Comparison of ENCODE assay signal across 18 cellular contexts in the genomic region with DNA sequence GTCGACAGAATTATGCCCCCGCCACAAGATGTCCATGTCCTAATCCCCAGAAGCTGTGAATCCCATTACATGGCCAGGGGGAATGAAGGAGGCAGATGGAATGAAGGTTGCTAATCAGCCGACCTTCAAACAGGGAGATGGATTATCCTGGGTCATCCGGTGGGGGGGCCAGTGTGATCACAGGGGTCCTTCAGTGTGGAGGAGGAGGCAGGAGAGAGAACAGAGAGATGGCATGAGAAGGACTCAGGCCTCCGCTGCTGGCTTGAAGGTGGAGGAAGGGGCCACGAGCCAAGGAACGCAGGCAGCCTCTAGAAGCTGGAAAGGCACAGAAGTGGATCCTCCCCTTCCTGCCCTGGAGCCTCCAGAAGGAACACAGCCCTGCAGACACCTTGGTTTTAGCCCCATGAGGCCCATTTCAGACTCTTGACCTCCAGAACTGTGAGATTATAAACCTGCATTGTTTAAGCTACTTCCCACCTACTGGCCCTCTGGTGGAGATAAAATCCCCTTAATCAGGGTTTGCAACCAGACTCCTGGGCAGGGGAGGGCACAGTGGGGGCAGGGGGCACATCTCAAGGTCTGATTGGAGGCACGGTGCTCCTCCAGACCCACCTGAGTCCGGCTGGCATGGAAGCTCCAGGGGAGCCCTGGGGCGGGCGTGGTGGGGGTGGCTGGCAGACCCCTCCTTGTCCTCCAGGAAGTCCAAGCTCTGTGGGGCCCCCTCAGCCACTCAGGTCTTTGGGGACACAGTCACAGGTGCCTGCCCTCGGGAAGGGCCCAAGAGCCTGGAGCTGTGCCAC. TPM values are rescaled to one million over a fixed set of nuclear protein-coding genes. Genes with fewer than 3 reads are reported as not detected.
DNase-seq lines count a peak whose midpoint lies in the region; ATAC-seq and TF ChIP-seq lines count a peak whose summit lies in the region.
"Had no signal": no experiment of that assay in that cellular context is flagged by ENCODE, and none has a peak within 500 bp of the region (broad histone marks: within the 10 kb centered on the region; RNA-seq: fewer than 3 reads in every experiment).

No MANE protein-coding gene starts in this region.

- no peaks in the 10 kb centered on the region for H3K9me2 ChIP-seq in OCI-LY7 (ENCODE audit: insufficient read depth, low read length)

- peaks cover 22% of the 10 kb centered on the region for H3K4me1 Mint-ChIP-seq in Caco-2 (ENCODE audit: low read depth, unreplicated experiment)

- H3K4me3 Mint-ChIP-seq in Caco-2 (ENCODE audit: unreplicated experiment), result no peak overlapping the region
- H3K4me3 Mint-ChIP-seq: naive thymus-derived CD8-positive, alpha-beta T cell had no signal

- H3K4me1 ChIP-seq in Caco-2, result peaks cover 34% of the 10 kb centered on the region
- H3K4me1 ChIP-seq in OCI-LY7 (ENCODE audit: insufficient read depth, low read length, poor library complexity, severe bottlenecking), result no peaks in the 10 kb centered on the region
- H3K4me1 ChIP-seq: SJCRH30 had no signal

- no TSS peak for BruUV-seq in Caco-2 (replicated peaks; lab: Mats Ljungman, UMichigan)
- TSS peak; percentile 52 for BruUV-seq in OCI-LY7 (replicated peaks; lab: Mats Ljungman, UMichigan)

- peaks cover 69% of the 10 kb centered on the region for H3K36me3 Mint-ChIP-seq in Caco-2 (ENCODE audit: insufficient read depth, unreplicated experiment)

- H3K36me3 ChIP-seq in Caco-2 (ENCODE audit: control insufficient read depth, insufficient read depth, low read length) (peaks cover 4% of the 10 kb centered on the region), OCI-LY7 (ENCODE audit: insufficient read depth, low read length) (peaks cover 79% of the 10 kb centered on the region)

- no peaks in the 10 kb centered on the region for H3K79me2 ChIP-seq in OCI-LY7 (ENCODE audit: insufficient read depth, low read depth, low read length)

- no peaks in the 10 kb centered on the region; the same call in 1 of the 2 replicates for H3K9me3 ChIP-seq in Caco-2
- no peaks in the 10 kb centered on the region for H3K9me3 ChIP-seq in OCI-LY7 (ENCODE audit: low read length)
- H3K9me3 ChIP-seq: SJCRH30 had no signal

- no peaks in the 10 kb centered on the region for H3K9me3 Mint-ChIP-seq in Caco-2 (ENCODE audit: unreplicated experiment)
- H3K9me3 Mint-ChIP-seq: naive thymus-derived CD8-positive, alpha-beta T cell had no signal

- no peak overlapping the region for H2AFZ ChIP-seq in OCI-LY7 (ENCODE audit: low read length)

- H3K4me2 ChIP-seq in OCI-LY7 (ENCODE audit: low read length), result no peak overlapping the region

- H3K27me3 ChIP-seq in Caco-2 (replicated peaks; ENCODE audit: control insufficient read depth, insufficient read depth, low read length), result no peaks in the 10 kb centered on the region
- H3K27me3 ChIP-seq: SJCRH30 had no signal

- peak overlapping the region; percentile 93 for H3K27ac Mint-ChIP-seq in Caco-2 (ENCODE audit: unreplicated experiment)

- no peaks in the 10 kb centered on the region for H4K20me1 ChIP-seq in OCI-LY7 (ENCODE audit: insufficient read depth, low read length)

- CTCF ChIA-PET in Caco-2 (lab: Charles Lee), result no interaction called here
- CTCF ChIA-PET in OCI-LY7 (lab: Charles Lee; ENCODE audit: unreplicated experiment), result interaction anchor here (0.6 kb wide), 1 partner anchor 100 kb away, joined by 4 read pairs; no protein-coding TSS in a partner anchor
- CTCF ChIA-PET in GM10248 (lab: Yijun Ruan, JAX), result interaction anchor here (2.2 to 7.3 kb wide), 4 partner anchors 9 to 29 kb away, joined by 5 to 110 read pairs (median 79); a partner anchor contains a TSS

- H3K4me3 ChIP-seq in Caco-2 (ENCODE audit: low read depth, low read length), result no peak overlapping the region
- H3K4me3 ChIP-seq in OCI-LY7 (ENCODE audit: low read depth, low read length, poor library complexity, severe bottlenecking), result no peak overlapping the region
- H3K4me3 ChIP-seq: SJCRH30 had no signal

- no peak for TF ChIP-seq CTCF in Caco-2 (IDR thresholded peaks at IDR 0.05; ENCODE audit: insufficient read depth in 1 of 2, low read depth in 1 of 2, low read length in 1 of 2, severe bottlenecking in 1 of 2, unreplicated experiment in 1 of 2)
- TF ChIP-seq CTCF in OCI-LY7 (conservative IDR thresholded peaks at IDR 0.05; ENCODE audit: low read length), result no peak
- TF ChIP-seq CTCF in GM10248 (IDR thresholded peaks at IDR 0.05; ENCODE audit: control extremely low read depth, extremely low read depth, low read depth, missing control alignments), result no peak

- H3K27ac ChIP-seq in OCI-LY7 (ENCODE audit: low read depth, low read length, poor library complexity, severe bottlenecking), result no peak overlapping the region
- H3K27ac ChIP-seq: SJCRH30 had no signal

- intact Hi-C loops in Caco-2 (cut with micrococcal nuclease; ENCODE audit: unreplicated experiment), result no loop called here
- intact Hi-C loops in OCI-LY7 (cut with micrococcal nuclease; ENCODE audit: unreplicated experiment), result no loop called here
- intact Hi-C loops in left colon (cut with DNase I, micrococcal nuclease), result loop anchor here in 1 of 2 donors (10.0 kb wide), 2 partner anchors 79 to 169 kb away; no protein-coding TSS in a partner anchor
- intact Hi-C loops in posterior vena cava (cut with DNase I), result loop anchor here in 1 of 2 donors (10.0 kb wide), 1 partner anchor 239 kb away; a partner anchor contains a TSS

- ATAC-seq in left colon (peak; percentile 13), HG02571 (IDR thresholded peaks at IDR 0.05; ENCODE audit: unreplicated experiment) (no peak)
- ATAC-seq: activated CD4-positive, CD25-positive, alpha-beta regulatory T cell treated with anti-CD3 and anti-CD28 coated beads, Interleukin-2, amount 50 U/mL, for 24 hours; left lobe of liver; naive thymus-derived CD8-positive, alpha-beta T cell had no signal

- POLR2A ChIA-PET in Caco-2 (lab: Charles Lee), result interaction anchor here (1.3 to 1.7 kb wide), 2 partner anchors 14 to 46 kb away, joined by 3 to 5 read pairs; a partner anchor contains a TSS
- POLR2A ChIA-PET in OCI-LY7 (lab: Charles Lee), result no interaction called here
- POLR2A ChIA-PET in GM10248 (lab: Yijun Ruan, JAX), result interaction anchor here (0.5 to 0.6 kb wide), 2 partner anchors 10 to 127 kb away, joined by 3 to 4 read pairs; no protein-coding TSS in a partner anchor

- no peaks in the 10 kb centered on the region for H3K27me3 Mint-ChIP-seq in Caco-2 (ENCODE audit: insufficient read depth, unreplicated experiment)
- H3K27me3 Mint-ChIP-seq: naive thymus-derived CD8-positive, alpha-beta T cell had no signal

- DNase-seq in Caco-2 (peak in 1 of 2 experiments; percentile 38), OCI-LY7 (ENCODE audit: low spot score) (no peak), left colon (peak; percentile 36 to 37), posterior vena cava (ENCODE audit: low spot score) (peak; percentile 76), NCI-H187 treated with DMSO at 0.1 percent for 48 hours (lab: John Stamatoyannopoulos, UW) (no peak), COLO668 (lab: John Stamatoyannopoulos, UW; ENCODE audit: unreplicated experiment) (no peak), GM10248 (ENCODE audit: extremely low spot score) (no peak)
- DNase-seq: central memory CD4-positive, alpha-beta T cell; MM.1S; NCI-H187; NCI-H446; SJCRH30; T-helper 2 cell had no signal

RNA-seq across cellular contexts. Expression of a gene that starts 13.8 kb away (rescaled TPM):
- total RNA-seq in Caco-2 (2022) (114 and 123 TPM in 2 replicates), OCI-LY7 (2022) (59.2 and 76.3 TPM in 2 replicates), left colon (100 to 1,000 TPM in 1 of 2 donors, 10 to 100 TPM in 1; 84.2 to 113 TPM), posterior vena cava (10 to 100 TPM; 38.6 to 38.9 TPM)
- 67.4 and 68.1 TPM in 2 replicates for total RNA-seq in OCI-LY7 (2014; rRNA removed; shearing (Covaris generic))

RNA-seq across cellular contexts. Expression of a gene that starts 35.5 kb away (rescaled TPM):
- total RNA-seq in Caco-2 (2022) (not detected in 2 replicates), OCI-LY7 (2022) (not detected in 2 replicates), left colon (100 to 1,000 TPM in 1 of 2 donors, 10 to 100 TPM in 1; 12.3 to 358 TPM), posterior vena cava (under 1 TPM; 0.67 to 0.69 TPM)
- total RNA-seq in OCI-LY7 (2014; rRNA removed; shearing (Covaris generic)), result not detected in 2 replicates
- total RNA-seq: activated CD8-positive, alpha-beta memory T cell treated with anti-CD3 and anti-CD28 coated beads for 36 hours; naive thymus-derived CD8-positive, alpha-beta T cell; SJCRH30 had no signal

RNA-seq across cellular contexts. Expression of a gene that starts 45.7 kb away (rescaled TPM):
- total RNA-seq in Caco-2 (2022) (16.5 and 18.5 TPM in 2 replicates), OCI-LY7 (2022) (17.6 and 20.2 TPM in 2 replicates), left colon (10 to 100 TPM; 20.5 to 26.2 TPM), posterior vena cava (10 to 100 TPM; 22.9 to 35.2 TPM)
- 21.4 and 23.7 TPM in 2 replicates for total RNA-seq in OCI-LY7 (2014; rRNA removed; shearing (Covaris generic))

RNA-seq across cellular contexts. Expression of a gene that starts 46.3 kb away (rescaled TPM):
- total RNA-seq in Caco-2 (2022) (34.2 and 36.5 TPM in 2 replicates), OCI-LY7 (2022) (66.9 and 67.5 TPM in 2 replicates), left colon (10 to 100 TPM; 35.6 to 50.5 TPM), posterior vena cava (10 to 100 TPM; 41.9 to 49.1 TPM)
- 82.0 and 104 TPM in 2 replicates for total RNA-seq in OCI-LY7 (2014; rRNA removed; shearing (Covaris generic))

RNA-seq across cellular contexts. Expression of a gene that starts 46.6 kb away (rescaled TPM):
- total RNA-seq in Caco-2 (2022) (8.5 and 8.6 TPM in 2 replicates), OCI-LY7 (2022) (14.8 and 14.9 TPM in 2 replicates), left colon (10 to 100 TPM in 1 of 2 donors, 1 to 10 TPM in 1; 10.0 to 10.5 TPM), posterior vena cava (1 to 10 TPM; 6.0 to 7.1 TPM)
- 8.6 TPM in 2 replicates for total RNA-seq in OCI-LY7 (2014; rRNA removed; shearing (Covaris generic))

Comparison
In these comparisons a context has a peak if more than half of its experiments do, and no peak if none do; other contexts are left out.
1. DNase-seq: peak in left colon (2 of 2) and posterior vena cava (single experiment); none in OCI-LY7 (single experiment), NCI-H187 treated with DMSO at 0.1 percent for 48 hours (single experiment), COLO668 (single experiment) and GM10248 (single experiment).
2. RNA of a gene that starts 35.5 kb away (total RNA-seq): 12.3 to 358 TPM in left colon; 0.67 to 0.69 TPM in posterior vena cava, not detected in Caco-2 and not detected in OCI-LY7; every median in the first group is over 4 times any median in the second.